16 cellular contexts compared by ENCODE assay signal in genomic region chr14:63787995-63788946, GRCh38.
DNase-seq lines count a peak whose midpoint lies in the region; ATAC-seq and TF ChIP-seq lines count a peak whose summit lies in the region.
"Had no signal": no experiment of that assay in that cellular context is flagged by ENCODE, and none has a peak within 500 bp of the region (broad histone marks: within the 10 kb centered on the region; RNA-seq: fewer than 3 reads in every experiment).

No MANE protein-coding gene starts in this region.

- H3K36me3 ChIP-seq in upper lobe of left lung (no peaks in the 10 kb centered on the region), breast epithelium (no peaks in the 10 kb centered on the region)

- TF ChIP-seq CTCF in upper lobe of left lung (IDR thresholded peaks at IDR 0.05) (no peak), breast epithelium (IDR thresholded peaks at IDR 0.05) (no peak)

- H3K27ac ChIP-seq in upper lobe of left lung (no peak overlapping the region), breast epithelium (no peak overlapping the region)
- H3K27ac ChIP-seq: parathyroid adenoma had no signal

- H3K9me3 ChIP-seq in upper lobe of left lung = no peaks in the 10 kb centered on the region
- H3K9me3 ChIP-seq in breast epithelium = no peaks in the 10 kb centered on the region

- no peak overlapping the region for H3K4me3 ChIP-seq in upper lobe of left lung
- H3K4me3 ChIP-seq in breast epithelium = no peak overlapping the region

- no peak for TF ChIP-seq POLR2A in upper lobe of left lung (IDR thresholded peaks at IDR 0.05)
- no peak for TF ChIP-seq POLR2A in breast epithelium (IDR thresholded peaks at IDR 0.05)

- intact Hi-C loops in breast epithelium (cut with DNase I; ENCODE audit: low total_unique reads) = no loop called here

- DNase-seq in NCI-H2171 treated with DMSO at 0.1 percent for 48 hours (lab: John Stamatoyannopoulos, UW) (peak; percentile 42), NCI-H2171 (lab: John Stamatoyannopoulos, UW) (no peak), SHP77 treated with DMSO at 0.1 percent for 48 hours (lab: John Stamatoyannopoulos, UW) (peak; percentile 54), left kidney (ENCODE audit: low read depth, low spot score) (peak; percentile 80), upper lobe of left lung (peak in 1 of 2 donors; percentile 78), breast epithelium (ENCODE audit: low spot score in 2 of 2) (no peak)
- DNase-seq in stimulated activated CD4-positive, alpha-beta T cell treated with anti-CD3 and anti-CD28 coated beads, Interleukin-2, amount 100 ng/mL, for 24 hours = no peak
- DNase-seq: activated CD4-positive, alpha-beta T cell treated with anti-CD3 and anti-CD28 coated beads for 1 hour; activated naive CD8-positive, alpha-beta T cell treated with anti-CD3 and anti-CD28 coated beads for 36 hours; CD8-positive, alpha-beta memory T cell; MM.1S; NCI-H2081 treated with DMSO at 0.1 percent for 48 hours; OCI-M1; stimulated activated CD4-positive, alpha-beta T cell treated with anti-CD3 and anti-CD28 coated beads, Interleukin-1b, Interleukin-23, amount 100 ng/mL, for 48 hours had no signal

- H3K27me3 ChIP-seq in upper lobe of left lung = no peaks in the 10 kb centered on the region
- H3K27me3 ChIP-seq in breast epithelium = no peaks in the 10 kb centered on the region

- peak; percentile 8 to 22 for ATAC-seq in upper lobe of left lung (ENCODE audit: low FRiP score in 2 of 2)
- no peak for ATAC-seq in GM18867 (IDR thresholded peaks at IDR 0.05; ENCODE audit: unreplicated experiment)

- no peak for TF ChIP-seq EP300 in upper lobe of left lung (IDR thresholded peaks at IDR 0.05)

- WGBS in upper lobe of left lung, 2 donors = 68 to 76% methylated on average over 7 to 26 of the region's 27 CpGs

- peaks cover 0 to 7% (median 0%) of the 10 kb centered on the region in 4 donors for H3K4me1 ChIP-seq in upper lobe of left lung
- H3K4me1 ChIP-seq in breast epithelium = no peaks in the 10 kb centered on the region
- H3K4me1 ChIP-seq: parathyroid adenoma had no signal

Comparison
In these comparisons a context has a peak if more than half of its experiments do, and no peak if none do; other contexts are left out.
1. DNase-seq: peak in NCI-H2171 treated with DMSO at 0.1 percent for 48 hours (single experiment), SHP77 treated with DMSO at 0.1 percent for 48 hours (single experiment) and left kidney (single experiment); none in NCI-H2171 (single experiment), stimulated activated CD4-positive, alpha-beta T cell treated with anti-CD3 and anti-CD28 coated beads, Interleukin-2, amount 100 ng/mL, for 24 hours (0 of 2) and breast epithelium (0 of 2).